In genomic region chr12:47107926-47108325, GRCh38 we compare ENCODE assay signal across 18 cellular contexts. TPM values are rescaled to one million over a fixed set of nuclear protein-coding genes. Genes with fewer than 3 reads are reported as not detected.
A peak's percentile ranks its signal among the peaks of the same experiment; 100 is the strongest.
DNase-seq lines count a peak whose midpoint lies in the region; ATAC-seq, FAIRE-seq and TF ChIP-seq lines count a peak whose summit lies in the region.
"Had no signal": no experiment of that assay in that cellular context is flagged by ENCODE, and none has a peak within 500 bp of the region (broad histone marks: within the 10 kb centered on the region; RNA-seq: fewer than 3 reads in every experiment).

No MANE protein-coding gene starts in this region.

- H3K4me2 ChIP-seq in keratinocyte (ENCODE audit: control insufficient read depth, extremely low read depth, insufficient read depth, low read depth, low read length), result no peak overlapping the region
- H3K4me2 ChIP-seq: BLaER1 treated with 17β-estradiol and CSF1 and Interleukin-3, amounts not matched to agents 10 nM and 100 nM had no signal

- TF ChIP-seq CTCF in keratinocyte (optimal IDR thresholded peaks at IDR 0.05 in 1 of 3, IDR thresholded peaks at IDR 0.05 in 1 of 3, conservative IDR thresholded peaks at IDR 0.05 in 1 of 3; ENCODE audit: extremely low read depth in 1 of 3, insufficient read depth in 2 of 3, low read length in 3 of 3) (no peak), endothelial cell (IDR thresholded peaks at IDR 0.05; ENCODE audit: unreplicated experiment) (no peak)

- peak; percentile 44 for FAIRE-seq in keratinocyte (lab: Jason Lieb, UNC)
- FAIRE-seq: GM19239, H1, HepG2 had no signal

- no peaks in the 10 kb centered on the region for H3K79me2 ChIP-seq in keratinocyte (ENCODE audit: control insufficient read depth, insufficient read depth, low read length)

- in situ Hi-C loops in KBM-7 (cut with MboI; ENCODE audit: low pct_unique_long_range_greater_than_20kb, low sequenced_read_pairs), result no loop called here

- no peak overlapping the region for H3K27ac Mint-ChIP-seq in endothelial cell (ENCODE audit: unreplicated experiment)
- H3K27ac Mint-ChIP-seq: CD4-positive, CD25-positive, alpha-beta regulatory T cell had no signal

- no peak overlapping the region for H3K9ac ChIP-seq in keratinocyte (ENCODE audit: control insufficient read depth, extremely low read depth, insufficient read depth, low read length)
- H3K9ac ChIP-seq: BLaER1 treated with 17β-estradiol and CSF1 and Interleukin-3, amounts not matched to agents 10 nM and 100 nM had no signal

- no peaks in the 10 kb centered on the region for H3K9me3 ChIP-seq in keratinocyte (ENCODE audit: control insufficient read depth, low read depth, low read length)
- H3K9me3 ChIP-seq: BLaER1 treated with 17β-estradiol and CSF1 and Interleukin-3, amounts not matched to agents 10 nM and 100 nM; HAP-1 had no signal

- H4K20me1 ChIP-seq in keratinocyte (ENCODE audit: control insufficient read depth, extremely low read depth, insufficient read depth, low read length), result no peaks in the 10 kb centered on the region
- H4K20me1 ChIP-seq: BLaER1 treated with 17β-estradiol and CSF1 and Interleukin-3, amounts not matched to agents 10 nM and 100 nM had no signal

- no peak overlapping the region for H3K4me3 ChIP-seq in keratinocyte (ENCODE audit: control insufficient read depth in 2 of 3, extremely low read depth in 1 of 3, insufficient read depth in 2 of 3, low read depth in 1 of 3, low read length in 3 of 3)
- H3K4me3 ChIP-seq: BLaER1 treated with 17β-estradiol and CSF1 and Interleukin-3, amounts not matched to agents 10 nM and 100 nM; HAP-1 had no signal

- dilution Hi-C loops in keratinocyte (cut with MboI; ENCODE audit: extremely low pct_ligation_motif_present, low sequenced_read_pairs), result no loop called here

- peaks cover 6 to 20% of the 10 kb centered on the region in 2 experiments for H3K36me3 ChIP-seq in keratinocyte (ENCODE audit: control insufficient read depth in 2 of 2, extremely low read depth in 1 of 2, insufficient read depth in 2 of 2, low read length in 2 of 2)
- H3K36me3 ChIP-seq: BLaER1 treated with 17β-estradiol and CSF1 and Interleukin-3, amounts not matched to agents 10 nM and 100 nM; HAP-1 had no signal

- no peaks in the 10 kb centered on the region for H3K27me3 Mint-ChIP-seq in endothelial cell (ENCODE audit: unreplicated experiment)
- H3K27me3 Mint-ChIP-seq: CD4-positive, CD25-positive, alpha-beta regulatory T cell had no signal

- no peak for ATAC-seq in GM21619 (IDR thresholded peaks at IDR 0.05; ENCODE audit: unreplicated experiment)
- ATAC-seq: HepG2 had no signal

- H3K4me3 Mint-ChIP-seq in endothelial cell (ENCODE audit: unreplicated experiment), result no peak overlapping the region
- H3K4me3 Mint-ChIP-seq: CD4-positive, CD25-positive, alpha-beta regulatory T cell had no signal

- no peaks in the 10 kb centered on the region for H3K27me3 ChIP-seq in keratinocyte (ENCODE audit: control insufficient read depth, extremely low read depth, insufficient read depth, low read length)
- H3K27me3 ChIP-seq: BLaER1 treated with 17β-estradiol and CSF1 and Interleukin-3, amounts not matched to agents 10 nM and 100 nM had no signal

- no peak overlapping the region for H3K27ac ChIP-seq in keratinocyte (ENCODE audit: control insufficient read depth, insufficient read depth, low read length)
- H3K27ac ChIP-seq: 22Rv1; BLaER1 treated with 17β-estradiol and CSF1 and Interleukin-3, amounts not matched to agents 10 nM and 100 nM had no signal

- H2AFZ ChIP-seq in keratinocyte (ENCODE audit: control insufficient read depth, low read length), result no peak overlapping the region

- H3K36me3 Mint-ChIP-seq in endothelial cell (ENCODE audit: low read depth, unreplicated experiment), result peaks cover 6% of the 10 kb centered on the region

- no peaks in the 10 kb centered on the region for H3K9me1 ChIP-seq in keratinocyte (ENCODE audit: control insufficient read depth, extremely low read depth, insufficient read depth, low read length)

- H3K4me1 Mint-ChIP-seq in endothelial cell (ENCODE audit: unreplicated experiment), result no peaks in the 10 kb centered on the region

- H3K4me1 ChIP-seq in keratinocyte (ENCODE audit: control insufficient read depth, extremely low read depth, insufficient read depth, low read length), result peaks cover 7% of the 10 kb centered on the region
- H3K4me1 ChIP-seq: BLaER1 treated with 17β-estradiol and CSF1 and Interleukin-3, amounts not matched to agents 10 nM and 100 nM; HAP-1 had no signal

- no peaks in the 10 kb centered on the region for H3K9me3 Mint-ChIP-seq in endothelial cell (ENCODE audit: unreplicated experiment)

- DNase-seq in DMS153 (lab: John Stamatoyannopoulos, UW) (peak; percentile 37), DMS153 treated with DMSO at 0.1 percent for 48 hours (lab: John Stamatoyannopoulos, UW; ENCODE audit: unreplicated experiment) (no peak), KBM-7 (peak; percentile 22), NCI-H69 (lab: John Stamatoyannopoulos, UW) (peak; percentile 21), keratinocyte (ENCODE audit: low read depth, low spot score) (no peak), endothelial cell (ENCODE audit: low spot score) (no peak), NCI-H748 (lab: John Stamatoyannopoulos, UW; ENCODE audit: unreplicated experiment) (no peak)
- DNase-seq: Calu3; CD4-positive, CD25-positive, alpha-beta regulatory T cell; DMS 273 treated with DMSO at 0.1 percent for 48 hours; GF-D8 had no signal

RNA-seq across cellular contexts. Expression of gene AMIGO2, which starts 28.2 kb away (rescaled TPM):
- 50.7 to 76.5 TPM (median 71.3 TPM) in 3 replicates for polyA plus RNA-seq in keratinocyte
- 8.3 TPM for polyA plus RNA-seq in keratinocyte (2011; ENCODE audit: low read depth)
- 29.4 and 57.4 TPM in 2 replicates for polyA plus RNA-seq in keratinocyte (2011; cell fraction: cytosol; rRNA removed)
- polyA plus RNA-seq in keratinocyte (2011; cell fraction: nucleus; rRNA removed), result 135 and 145 TPM in 2 replicates
- 12.8 and 59.8 TPM in 2 replicates for polyA plus RNA-seq in keratinocyte (2012; ENCODE audit: low replicate concordance)
- polyA minus RNA-seq in keratinocyte, result 33.5 to 51.5 TPM (median 39.6 TPM) in 3 replicates
- 30.3 TPM for polyA minus RNA-seq in keratinocyte (2011; cell fraction: cytosol; rRNA and poly(A)+ RNA removed)
- polyA minus RNA-seq in keratinocyte (2011; cell fraction: nucleus; rRNA and poly(A)+ RNA removed), result 45.1 and 74.9 TPM in 2 replicates
- 24.2 TPM for total RNA-seq in endothelial cell (ENCODE audit: unreplicated experiment)
- total RNA-seq: HepG2 had no signal
- polyA plus RNA-seq: HepG2 had no signal

RNA-seq across cellular contexts. Expression of gene PCED1B, which starts 28.5 kb away (rescaled TPM):
- polyA plus RNA-seq in keratinocyte, result 3.1 to 3.7 TPM (median 3.2 TPM) in 3 replicates
- 2.0 TPM for polyA plus RNA-seq in keratinocyte (2011; ENCODE audit: low read depth)
- polyA plus RNA-seq in keratinocyte (2011; cell fraction: cytosol; rRNA removed), result 2.4 and 4.7 TPM in 2 replicates
- 7.8 and 13.8 TPM in 2 replicates for polyA plus RNA-seq in keratinocyte (2011; cell fraction: nucleus; rRNA removed)
- 5.1 and 8.0 TPM in 2 replicates for polyA plus RNA-seq in keratinocyte (2012; ENCODE audit: low replicate concordance)
- polyA minus RNA-seq in keratinocyte, result 2.9 to 5.0 TPM (median 4.4 TPM) in 3 replicates
- polyA minus RNA-seq in keratinocyte (2011; cell fraction: cytosol; rRNA and poly(A)+ RNA removed), result 2.1 TPM
- 3.2 and 4.5 TPM in 2 replicates for polyA minus RNA-seq in keratinocyte (2011; cell fraction: nucleus; rRNA and poly(A)+ RNA removed)
- 9.7 TPM for total RNA-seq in endothelial cell (ENCODE audit: unreplicated experiment)

Comparison
In these comparisons a context has a peak if more than half of its experiments do, and no peak if none do; other contexts are left out.
1. DNase-seq: peak in DMS153 (single experiment), KBM-7 (single experiment) and NCI-H69 (single experiment); none in DMS153 treated with DMSO at 0.1 percent for 48 hours (single experiment), keratinocyte (single experiment), endothelial cell (single experiment) and NCI-H748 (single experiment).